24 cellular contexts compared by ENCODE assay signal in the genomic region with DNA sequence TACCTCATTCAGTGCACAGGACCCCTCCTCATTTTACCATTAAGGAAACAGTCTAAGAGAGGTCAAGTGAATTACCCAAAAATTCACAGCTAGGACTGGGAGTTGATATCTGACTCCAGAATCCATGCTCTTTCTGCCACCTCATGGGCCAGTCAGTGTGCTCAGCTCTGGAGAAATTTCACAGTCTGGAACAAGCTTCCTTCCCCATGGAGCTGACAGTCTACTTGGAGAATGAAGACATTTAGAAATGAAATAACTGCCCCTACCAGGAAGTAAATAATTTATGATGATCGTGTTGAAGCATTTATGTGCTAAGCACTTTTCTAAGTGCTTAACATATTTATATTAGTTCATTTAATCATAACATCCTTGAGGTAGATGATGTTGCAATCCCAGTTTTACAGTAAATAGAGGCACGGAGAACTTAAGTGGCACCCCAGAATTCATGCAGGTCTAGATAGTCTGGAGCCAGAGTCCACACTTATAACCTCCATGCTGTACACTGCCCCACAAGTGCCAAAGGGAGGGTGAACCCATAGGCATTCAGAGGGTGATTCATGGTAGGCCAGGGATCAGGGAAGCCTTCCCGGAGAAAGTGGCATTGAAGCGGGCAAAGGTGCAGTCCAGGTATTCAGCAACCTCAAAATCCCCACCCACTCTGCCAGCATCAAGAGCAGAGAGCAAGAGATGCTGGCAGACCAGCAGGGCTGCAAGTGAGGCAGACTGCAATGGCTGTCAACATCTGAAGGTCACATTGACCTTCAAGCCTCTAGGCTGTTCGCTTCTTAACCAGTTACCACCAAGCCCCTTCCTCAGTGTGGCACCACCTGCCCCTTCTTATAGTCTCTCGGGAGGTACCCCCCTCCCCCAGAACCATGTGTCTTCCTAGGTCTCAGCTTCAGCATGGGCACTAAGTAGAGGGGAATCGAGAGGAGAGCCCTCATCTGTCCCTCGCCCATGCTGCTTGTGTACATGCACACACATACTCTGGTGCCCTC.
"Had no signal": no experiment of that assay in that cellular context is flagged by ENCODE, and none has a peak within 500 bp of the region (broad histone marks: within the 10 kb centered on the region; RNA-seq: fewer than 3 reads in every experiment).

No MANE protein-coding gene starts in this region.

- H3K27me3 Mint-ChIP-seq: memory B cell; natural killer cell treated with Interleukin-12 subunit alpha and Interleukin-12 subunit beta and Interleukin-15 and Interleukin-18, amount 100 ng/mL, for 72 hours; stimulated activated memory B cell treated with anti-CD40 and anti-IgM and Interleukin-4, amounts not matched to agents 10 μg/mL and 1 μg/mL and 100 μg/mL, for 72 hours; T-cell; type B pancreatic cell had no signal

- H3K79me2 ChIP-seq: parathyroid adenoma had no signal

- H3K27me3 ChIP-seq: body of pancreas, hepatocyte, neutrophil, right lobe of liver had no signal

- ATAC-seq: activated CD8-positive, alpha-beta T cell treated with anti-CD3 and anti-CD28 coated beads, Interleukin-2, amount 10 ng/mL, durations not matched to agents 7 days and 5 days; body of pancreas; left ventricle myocardium superior; natural killer cell treated with Interleukin-12 subunit alpha and Interleukin-12 subunit beta and Interleukin-15 and Interleukin-18, amount 100 ng/mL, for 72 hours; right lobe of liver; SK-N-SH treated with all-trans-retinoic acid at 6 μM for 48 hours; stimulated activated memory B cell treated with anti-CD40 and anti-IgM and Interleukin-4, amounts not matched to agents 10 μg/mL and 1 μg/mL and 100 μg/mL, for 72 hours; T-cell had no signal

- H3K36me3 Mint-ChIP-seq: natural killer cell treated with Interleukin-12 subunit alpha and Interleukin-12 subunit beta and Interleukin-15 and Interleukin-18, amount 100 ng/mL, for 72 hours had no signal

- H3K4me3 Mint-ChIP-seq: activated CD8-positive, alpha-beta T cell treated with anti-CD3 and anti-CD28 coated beads, Interleukin-2, amount 10 ng/mL, durations not matched to agents 7 days and 5 days; activated T-helper 1 cell treated with anti-CD3 and anti-CD28 coated beads, Interleukin-12 subunit alpha, Interleukin-12 subunit beta, Interleukin-2, Interleukin-4 antibody, amounts not matched to agents 30 ng/mL and 10 ng/mL and 1 ng/mL, durations not matched to agents 14 hours and 24 hours and 36 hours; memory B cell; natural killer cell treated with Interleukin-12 subunit alpha and Interleukin-12 subunit beta and Interleukin-15 and Interleukin-18, amount 100 ng/mL, for 72 hours; stimulated activated memory B cell treated with anti-CD40 and anti-IgM and Interleukin-4, amounts not matched to agents 10 μg/mL and 1 μg/mL and 100 μg/mL, for 72 hours; T-cell; T-helper 2 cell treated with Interferon-gamma antibody and Interleukin-4, amounts not matched to agents 5 μg/mL and 100 μg/mL, for 36 hours; type B pancreatic cell had no signal

- H3K27ac Mint-ChIP-seq: activated CD8-positive, alpha-beta T cell treated with anti-CD3 and anti-CD28 coated beads, Interleukin-2, amount 10 ng/mL, durations not matched to agents 7 days and 5 days; activated T-helper 1 cell treated with anti-CD3 and anti-CD28 coated beads, Interleukin-12 subunit alpha, Interleukin-12 subunit beta, Interleukin-2, Interleukin-4 antibody, amounts not matched to agents 30 ng/mL and 10 ng/mL and 1 ng/mL, durations not matched to agents 14 hours and 24 hours and 36 hours; memory B cell; natural killer cell treated with Interleukin-12 subunit alpha and Interleukin-12 subunit beta and Interleukin-15 and Interleukin-18, amount 100 ng/mL, for 72 hours; stimulated activated memory B cell treated with anti-CD40 and anti-IgM and Interleukin-4, amounts not matched to agents 10 μg/mL and 1 μg/mL and 100 μg/mL, for 72 hours; T-cell; T-helper 2 cell treated with Interferon-gamma antibody and Interleukin-4, amounts not matched to agents 5 μg/mL and 100 μg/mL, for 36 hours; type B pancreatic cell had no signal

- DNase-seq: activated CD4-positive, alpha-beta T cell treated with anti-CD3 and anti-CD28 coated beads, Interleukin-2, amount 50 U/mL, for 1 hour; activated CD4-positive, CD25-positive, alpha-beta regulatory T cell treated with anti-CD3 and anti-CD28 coated beads, Interleukin-2, amount 50 U/mL, for 72 hours; activated CD8-positive, alpha-beta T cell treated with anti-CD3 and anti-CD28 coated beads, Interleukin-2, amount 10 ng/mL, durations not matched to agents 7 days and 5 days; activated gamma-delta T cell treated with Interleukin-2 at 50 U/mL for 16 hours; body of pancreas; foreskin melanocyte; kidney glomerular epithelial cell; left ventricle myocardium superior; right lobe of liver; stimulated activated CD4-positive, alpha-beta T cell treated with anti-CD3 and anti-CD28 coated beads, Interleukin-2, amount 100 ng/mL, for 24 hours; T-cell had no signal

- H2AFZ ChIP-seq: hepatocyte, parathyroid adenoma had no signal

- H3K9ac ChIP-seq: parathyroid adenoma had no signal

- H3K4me1 Mint-ChIP-seq: stimulated activated memory B cell treated with anti-CD40 and anti-IgM and Interleukin-4, amounts not matched to agents 10 μg/mL and 1 μg/mL and 100 μg/mL, for 72 hours had no signal

- H3K9me3 Mint-ChIP-seq: activated T-helper 1 cell treated with anti-CD3 and anti-CD28 coated beads, Interleukin-12 subunit alpha, Interleukin-12 subunit beta, Interleukin-2, Interleukin-4 antibody, amounts not matched to agents 30 ng/mL and 10 ng/mL and 1 ng/mL, durations not matched to agents 14 hours and 24 hours and 36 hours; memory B cell; natural killer cell treated with Interleukin-12 subunit alpha and Interleukin-12 subunit beta and Interleukin-15 and Interleukin-18, amount 100 ng/mL, for 72 hours; stimulated activated memory B cell treated with anti-CD40 and anti-IgM and Interleukin-4, amounts not matched to agents 10 μg/mL and 1 μg/mL and 100 μg/mL, for 72 hours; T-cell; T-helper 2 cell treated with Interferon-gamma antibody and Interleukin-4, amounts not matched to agents 5 μg/mL and 100 μg/mL, for 36 hours; type B pancreatic cell had no signal

- H3K9me3 ChIP-seq: body of pancreas, neutrophil, right lobe of liver, thoracic aorta had no signal

- H3K36me3 ChIP-seq: thoracic aorta had no signal

- H3K4me3 ChIP-seq: body of pancreas, hepatocyte, right lobe of liver, skin epidermis, thoracic aorta had no signal

- H3K27ac ChIP-seq: body of pancreas, hepatocyte, neutrophil, parathyroid adenoma, right lobe of liver, skin epidermis, thoracic aorta, VCaP had no signal

- H3K4me1 ChIP-seq: body of pancreas, parathyroid adenoma, right lobe of liver had no signal

- H3K4me2 ChIP-seq: hepatocyte had no signal
